ENCODE assay signal across 18 cellular contexts in the genomic region with DNA sequence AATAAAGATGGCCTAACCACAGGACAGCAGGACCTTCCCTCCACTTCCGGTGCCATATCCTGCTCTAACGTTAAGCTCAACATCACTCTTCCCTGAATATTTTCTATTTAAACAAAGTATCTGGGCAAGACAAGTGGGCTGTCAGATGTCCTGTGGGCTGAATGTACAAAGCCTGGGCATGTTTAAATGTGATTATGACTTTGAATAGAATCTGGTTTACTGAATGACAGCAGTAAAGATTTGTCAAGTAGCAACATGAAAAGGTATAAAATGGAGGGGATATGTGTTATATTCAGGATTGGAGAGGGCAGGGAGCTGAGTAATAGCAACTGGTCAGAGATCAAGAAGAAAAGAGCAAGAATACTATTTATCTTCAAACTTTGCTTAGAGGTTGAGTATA.
DNase-seq lines count a peak whose midpoint lies in the region; ATAC-seq, FAIRE-seq and TF ChIP-seq lines count a peak whose summit lies in the region.
"Had no signal": no experiment of that assay in that cellular context is flagged by ENCODE, and none has a peak within 500 bp of the region (broad histone marks: within the 10 kb centered on the region; RNA-seq: fewer than 3 reads in every experiment).

No MANE protein-coding gene starts in this region.

- H4K20me1 ChIP-seq in KMS-11 (ENCODE audit: insufficient read depth) = no peaks in the 10 kb centered on the region

- H3K36me3 Mint-ChIP-seq in natural killer cell (no peaks in the 10 kb centered on the region), mesothelial cell of epicardium (no peaks in the 10 kb centered on the region)
- H3K36me3 Mint-ChIP-seq: CD4-positive, alpha-beta memory T cell; IgD-negative memory B cell had no signal

- H3K4me3 ChIP-seq in KMS-11 (IDR thresholded peaks at IDR 0.05; ENCODE audit: insufficient read depth, low read depth, low read length) (no peak overlapping the region), bronchial epithelial cell (ENCODE audit: low read depth, low read length) (no peak overlapping the region)
- H3K4me3 ChIP-seq: MG63, Peyer's patch had no signal

- no peak for FAIRE-seq in bronchial epithelial cell (lab: Jason Lieb, UNC)
- FAIRE-seq: HTR-8/SVneo had no signal

- intact Hi-C loops in natural killer cell (cut with micrococcal nuclease) = loop anchor here (5.0 kb wide), 1 partner anchor 1889 kb away; no protein-coding TSS in a partner anchor

- no peak overlapping the region for H3K27ac ChIP-seq in KMS-11
- H3K27ac ChIP-seq: Peyer's patch had no signal

- H3K4me3 Mint-ChIP-seq in natural killer cell = peak overlapping the region; percentile 49
- no peak overlapping the region for H3K4me3 Mint-ChIP-seq in mesothelial cell of epicardium
- H3K4me3 Mint-ChIP-seq: IgD-negative memory B cell had no signal

- 0 out of 2 replicates have a peak overlapping the region, but pooled peaks have one; percentile 80 for H2AFZ ChIP-seq in KMS-11 (ENCODE audit: low read depth)

- in situ Hi-C loops in G401 (cut with HindIII; ENCODE audit: low sequenced_read_pairs) = no loop called here

- no peaks in the 10 kb centered on the region for H3K27me3 ChIP-seq in KMS-11 (ENCODE audit: insufficient read depth, low read depth)
- no peaks in the 10 kb centered on the region for H3K27me3 ChIP-seq in bronchial epithelial cell (ENCODE audit: control insufficient read depth, insufficient read depth, low read length)
- H3K27me3 ChIP-seq: MG63, Peyer's patch had no signal

- H3K27ac Mint-ChIP-seq in natural killer cell = peak overlapping the region; percentile 3 to 45
- H3K27ac Mint-ChIP-seq in mesothelial cell of epicardium = no peak overlapping the region

- peak; percentile 52 for DNase-seq in DMS153 (lab: John Stamatoyannopoulos, UW)
- DNase-seq in bronchial epithelial cell (ENCODE audit: low read depth) = peak; percentile 60
- DNase-seq in natural killer cell = no peak
- no peak for DNase-seq in G401 (ENCODE audit: low spot score)
- DNase-seq in mesothelial cell of epicardium (ENCODE audit: low spot score in 2 of 2, unreplicated experiment in 2 of 2) = no peak
- DNase-seq: GDM1, GOT3, NCI-H1048, NCI-H1930, NCI-H2171 had no signal

- no peaks in the 10 kb centered on the region for H3K9me3 Mint-ChIP-seq in natural killer cell
- H3K9me3 Mint-ChIP-seq in mesothelial cell of epicardium = no peaks in the 10 kb centered on the region
- H3K9me3 Mint-ChIP-seq: CD4-positive, alpha-beta memory T cell; IgD-negative memory B cell had no signal

- ATAC-seq in natural killer cell = peak in 1 of 3 donors; percentile 43
- ATAC-seq in HG02884 (IDR thresholded peaks at IDR 0.05; ENCODE audit: unreplicated experiment) = no peak

- peaks cover 5% of the 10 kb centered on the region for H3K4me1 ChIP-seq in KMS-11 (ENCODE audit: low read depth, poor library complexity, severe bottlenecking)
- H3K4me1 ChIP-seq: Caco-2, Peyer's patch had no signal

- H3K36me3 ChIP-seq in KMS-11 (ENCODE audit: insufficient read depth) (no peaks in the 10 kb centered on the region), bronchial epithelial cell (ENCODE audit: control insufficient read depth, insufficient read depth, low read length) (no peaks in the 10 kb centered on the region)
- H3K36me3 ChIP-seq: MG63, Peyer's patch had no signal

- H3K4me2 ChIP-seq in KMS-11 = no peak overlapping the region

- no peaks in the 10 kb centered on the region for H3K79me2 ChIP-seq in KMS-11 (ENCODE audit: insufficient read depth, low read depth)

- no peak for TF ChIP-seq CTCF in KMS-11 (conservative IDR thresholded peaks at IDR 0.05; ENCODE audit: low read depth, low read length)
- no peak for TF ChIP-seq CTCF in bronchial epithelial cell (IDR thresholded peaks at IDR 0.05; ENCODE audit: insufficient read depth, low read length, severe bottlenecking)
- TF ChIP-seq CTCF in natural killer cell (IDR thresholded peaks at IDR 0.05) = no peak
- no peak for TF ChIP-seq CTCF in mesothelial cell of epicardium (IDR thresholded peaks at IDR 0.05; ENCODE audit: unreplicated experiment)

- no peak overlapping the region for H3K9ac ChIP-seq in KMS-11

- H3K4me1 Mint-ChIP-seq in natural killer cell (peaks cover 30 to 32% of the 10 kb centered on the region in 2 donors), mesothelial cell of epicardium (peaks cover 21% of the 10 kb centered on the region)

- no peaks in the 10 kb centered on the region for H3K27me3 Mint-ChIP-seq in natural killer cell (ENCODE audit: low read depth in 2 of 2)
- H3K27me3 Mint-ChIP-seq in mesothelial cell of epicardium (ENCODE audit: low read depth) = no peaks in the 10 kb centered on the region
- H3K27me3 Mint-ChIP-seq: IgD-negative memory B cell had no signal

Comparison
In these comparisons a context has a peak if more than half of its experiments do, and no peak if none do; other contexts are left out.
1. DNase-seq: peak in DMS153 (single experiment) and bronchial epithelial cell (single experiment); none in natural killer cell (single experiment), G401 (single experiment) and mesothelial cell of epicardium (0 of 2).